Comparison of ENCODE assay signal across 8 cellular contexts in genomic region chr18:58044370-58045264, GRCh38. TPM values are rescaled to one million over a fixed set of nuclear protein-coding genes. Genes with fewer than 3 reads are reported as not detected.
A peak's percentile ranks its signal among the peaks of the same experiment; 100 is the strongest.
DNase-seq lines count a peak whose midpoint lies in the region; ATAC-seq and TF ChIP-seq lines count a peak whose summit lies in the region.

No MANE protein-coding gene starts in this region.

- peak overlapping the region; percentile 71 to 84 for H3K4me3 ChIP-seq in cardiac fibroblast (replicated peaks in 1 of 2; ENCODE audit: low read depth in 2 of 2, low read length in 2 of 2)

- H3K9me3 Mint-ChIP-seq in IgD-negative memory B cell: no peaks in the 10 kb centered on the region

- no peaks in the 10 kb centered on the region for H3K27me3 Mint-ChIP-seq in IgD-negative memory B cell

- TF ChIP-seq CTCF in VCaP (conservative IDR thresholded peaks at IDR 0.05): no peak
- no peak for TF ChIP-seq CTCF in cardiac fibroblast (IDR thresholded peaks at IDR 0.05; ENCODE audit: low read depth, low read length)

- peak overlapping the region; percentile 94 to 98 (median 97) for H3K4me3 Mint-ChIP-seq in IgD-negative memory B cell

- peak; percentile 39 for ATAC-seq in GM21737 (IDR thresholded peaks at IDR 0.05; ENCODE audit: unreplicated experiment)

- peak overlapping the region in 2 of 3 donors; percentile 58 to 77 for H3K27ac Mint-ChIP-seq in IgD-negative memory B cell

- DNase-seq in GM03348 (ENCODE audit: low spot score) (peak; percentile 51), cardiac fibroblast (ENCODE audit: low read depth in 2 of 2) (peak; percentile 33 to 34), kidney tubule cell (ENCODE audit: low spot score) (peak; percentile 52), NCI-H774 (lab: John Stamatoyannopoulos, UW) (no peak)
- DNase-seq in stimulated activated CD4-positive, alpha-beta T cell treated with anti-CD3 and anti-CD28 coated beads, Interleukin-2, amount 100 ng/mL, for 24 hours: peak; percentile 50 to 61

- H3K36me3 Mint-ChIP-seq in IgD-negative memory B cell: no peaks in the 10 kb centered on the region

- H3K27ac ChIP-seq in VCaP: peak overlapping the region; percentile 89

- H3K4me1 Mint-ChIP-seq in IgD-negative memory B cell: peaks cover 23 to 27% (median 25%) of the 10 kb centered on the region in 3 donors

RNA-seq across cellular contexts. Expression of gene NEDD4L, which starts 0.6 kb away (rescaled TPM):
- 9.6 TPM for polyA plus RNA-seq in IgD-negative memory B cell
